In the genomic region with DNA sequence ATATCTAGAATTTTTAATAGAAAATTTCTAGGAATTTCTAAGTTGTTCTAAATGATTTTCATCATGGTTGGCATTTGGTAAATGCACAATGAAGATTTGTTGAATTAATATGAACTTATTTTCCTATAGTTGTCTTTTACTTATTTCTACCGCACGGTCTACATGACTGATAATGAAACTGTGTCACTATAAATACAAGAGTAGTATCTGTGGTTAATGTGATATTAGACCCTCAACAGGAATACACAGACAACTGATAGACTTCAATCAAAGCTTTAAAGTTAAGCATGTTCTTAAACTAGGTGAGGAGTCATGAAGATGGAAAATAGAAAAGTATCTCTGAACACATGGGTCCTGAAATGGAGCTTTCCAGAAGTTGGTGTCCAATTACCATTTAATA, we compare ENCODE assay signal across 34 cellular contexts.
"Had no signal": no experiment of that assay in that cellular context is flagged by ENCODE, and none has a peak within 500 bp of the region (broad histone marks: within the 10 kb centered on the region; RNA-seq: fewer than 3 reads in every experiment).

No MANE protein-coding gene starts in this region.

- H3K9me3 Mint-ChIP-seq: activated B cell treated with CpG ODN at 0.5 μM for 24 hours; activated CD4-positive, alpha-beta memory T cell treated with anti-CD3 and anti-CD28 coated beads for 36 hours; activated CD4-positive, alpha-beta T cell treated with anti-CD3 and anti-CD28 coated beads, Interleukin-2, amount 10 ng/mL, durations not matched to agents 24 days and 14 days; activated CD8-positive, alpha-beta T cell treated with anti-CD3 and anti-CD28 coated beads for 36 hours; activated T-cell treated with anti-CD3 and anti-CD28 coated beads, Interleukin-2, amount 50 U/mL, for 4 hours; activated T-helper 17 cell treated with anti-CD3 and anti-CD28 coated beads, Interleukin-2, amount 50 U/mL, for 72 hours had no signal

- H3K36me3 Mint-ChIP-seq: activated CD4-positive, alpha-beta memory T cell treated with anti-CD3 and anti-CD28 coated beads for 36 hours; activated naive CD4-positive, alpha-beta T cell treated with anti-CD3 and anti-CD28 coated beads, Interleukin-2, amount 50 U/mL, for 72 hours; activated naive CD8-positive, alpha-beta T cell treated with anti-CD3 and anti-CD28 coated beads for 36 hours had no signal

- H3K36me3 ChIP-seq: adrenal gland, brain microvascular endothelial cell, breast epithelium had no signal

- H3K9me3 ChIP-seq: adrenal gland, body of pancreas, breast epithelium had no signal

- ATAC-seq: activated CD8-positive, alpha-beta T cell treated with anti-CD3 and anti-CD28 coated beads for 36 hours; activated naive CD4-positive, alpha-beta T cell treated with anti-CD3 and anti-CD28 coated beads, Interleukin-2, amount 50 U/mL, for 72 hours; activated T-cell treated with anti-CD3 and anti-CD28 coated beads, Interleukin-2, amount 50 U/mL, for 4 hours; activated T-cell treated with anti-CD3 and anti-CD28 coated beads, Interleukin-2, amount 50 U/mL, for 72 hours; activated T-helper 17 cell treated with anti-CD3 and anti-CD28 coated beads, Interleukin-2, amount 50 U/mL, for 72 hours; body of pancreas had no signal

- H3K4me1 ChIP-seq: adrenal gland, body of pancreas, breast epithelium had no signal

- H3K27ac ChIP-seq: adrenal gland, body of pancreas, brain microvascular endothelial cell, breast epithelium, VCaP had no signal

- H3K27me3 ChIP-seq: adrenal gland, body of pancreas, brain microvascular endothelial cell, breast epithelium had no signal

- H3K27me3 Mint-ChIP-seq: activated B cell treated with CpG ODN at 0.5 μM for 24 hours; activated CD4-positive, alpha-beta memory T cell treated with anti-CD3 and anti-CD28 coated beads for 36 hours; activated CD4-positive, alpha-beta T cell treated with anti-CD3 and anti-CD28 coated beads, Interleukin-2, amount 10 ng/mL, durations not matched to agents 24 days and 14 days; activated CD8-positive, alpha-beta T cell treated with anti-CD3 and anti-CD28 coated beads for 36 hours; activated naive CD8-positive, alpha-beta T cell treated with anti-CD3 and anti-CD28 coated beads for 36 hours; activated T-helper 17 cell treated with anti-CD3 and anti-CD28 coated beads, Interleukin-2, amount 50 U/mL, for 72 hours had no signal

- H3K4me1 Mint-ChIP-seq: activated B cell treated with CpG ODN at 0.5 μM for 24 hours; activated CD4-positive, alpha-beta T cell treated with anti-CD3 and anti-CD28 coated beads, Interleukin-2, amount 10 ng/mL, durations not matched to agents 24 days and 14 days; activated naive CD8-positive, alpha-beta T cell treated with anti-CD3 and anti-CD28 coated beads for 36 hours; activated T-helper 17 cell treated with anti-CD3 and anti-CD28 coated beads, Interleukin-2, amount 50 U/mL, for 72 hours had no signal

- H3K27ac Mint-ChIP-seq: activated B cell treated with CpG ODN at 0.5 μM for 24 hours; activated CD4-positive, alpha-beta memory T cell treated with anti-CD3 and anti-CD28 coated beads for 36 hours; activated CD4-positive, alpha-beta T cell treated with anti-CD3 and anti-CD28 coated beads, Interleukin-2, amount 10 ng/mL, durations not matched to agents 24 days and 14 days; activated CD8-positive, alpha-beta T cell treated with anti-CD3 and anti-CD28 coated beads for 36 hours; activated naive CD4-positive, alpha-beta T cell treated with anti-CD3 and anti-CD28 coated beads for 36 hours; activated naive CD4-positive, alpha-beta T cell treated with anti-CD3 and anti-CD28 coated beads, Interleukin-2, amount 50 U/mL, for 72 hours; activated naive CD8-positive, alpha-beta T cell treated with anti-CD3 and anti-CD28 coated beads for 36 hours; activated T-cell treated with anti-CD3 and anti-CD28 coated beads, Interleukin-2, amount 50 U/mL, for 72 hours; activated T-helper 1 cell treated with anti-CD3 and anti-CD28 coated beads, Interleukin-12 subunit alpha, Interleukin-12 subunit beta, Interleukin-2, Interleukin-4 antibody, amounts not matched to agents 30 ng/mL and 10 ng/mL and 1 ng/mL, durations not matched to agents 14 hours and 24 hours and 36 hours; activated T-helper 17 cell treated with anti-CD3 and anti-CD28 coated beads, Interleukin-2, amount 50 U/mL, for 72 hours; T-helper 1 cell treated with Interleukin-12 subunit alpha and Interleukin-12 subunit beta and Interleukin-4 antibody, amounts not matched to agents 30 μg/mL and 1 μg/mL, for 36 hours; T-helper 2 cell treated with Interferon-gamma antibody and Interleukin-4, amounts not matched to agents 5 μg/mL and 100 μg/mL, for 36 hours had no signal

- H3K4me3 Mint-ChIP-seq: activated B cell treated with CpG ODN at 0.5 μM for 24 hours; activated CD4-positive, alpha-beta memory T cell treated with anti-CD3 and anti-CD28 coated beads for 36 hours; activated CD4-positive, alpha-beta T cell treated with anti-CD3 and anti-CD28 coated beads, Interleukin-2, amount 10 ng/mL, durations not matched to agents 24 days and 14 days; activated CD8-positive, alpha-beta T cell treated with anti-CD3 and anti-CD28 coated beads for 36 hours; activated naive CD4-positive, alpha-beta T cell treated with anti-CD3 and anti-CD28 coated beads for 36 hours; activated naive CD8-positive, alpha-beta T cell treated with anti-CD3 and anti-CD28 coated beads for 36 hours; activated T-cell treated with anti-CD3 and anti-CD28 coated beads, Interleukin-2, amount 50 U/mL, for 4 hours; activated T-cell treated with anti-CD3 and anti-CD28 coated beads, Interleukin-2, amount 50 U/mL, for 72 hours; activated T-helper 1 cell treated with anti-CD3 and anti-CD28 coated beads, Interleukin-12 subunit alpha, Interleukin-12 subunit beta, Interleukin-2, Interleukin-4 antibody, amounts not matched to agents 30 ng/mL and 10 ng/mL and 1 ng/mL, durations not matched to agents 14 hours and 24 hours and 36 hours; activated T-helper 17 cell treated with anti-CD3 and anti-CD28 coated beads, Interleukin-2, amount 50 U/mL, for 72 hours; T-helper 1 cell treated with Interleukin-12 subunit alpha and Interleukin-12 subunit beta and Interleukin-4 antibody, amounts not matched to agents 30 μg/mL and 1 μg/mL, for 36 hours; T-helper 2 cell treated with Interferon-gamma antibody and Interleukin-4, amounts not matched to agents 5 μg/mL and 100 μg/mL, for 36 hours had no signal

- DNase-seq: activated B cell treated with CpG ODN at 0.5 μM for 24 hours; activated CD4-positive, alpha-beta memory T cell treated with anti-CD3 and anti-CD28 coated beads for 36 hours; activated CD4-positive, alpha-beta T cell treated with anti-CD3 and anti-CD28 coated beads for 4 hours; activated CD4-positive, alpha-beta T cell treated with anti-CD3 and anti-CD28 coated beads, Interleukin-2, amount 10 ng/mL, durations not matched to agents 24 days and 14 days; activated CD4-positive, alpha-beta T cell treated with anti-CD3 and anti-CD28 coated beads, Interleukin-2, amount 50 U/mL, for 1 hour; activated CD4-positive, alpha-beta T cell treated with anti-CD3 and anti-CD28 coated beads, Interleukin-2, amount 50 U/mL, for 4 hours; activated CD4-positive, CD25-positive, alpha-beta regulatory T cell treated with anti-CD3 and anti-CD28 coated beads, Interleukin-2, amount 50 U/mL, for 72 hours; activated CD8-positive, alpha-beta memory T cell treated with anti-CD3 and anti-CD28 coated beads, Interleukin-2, amount 50 U/mL, for 4 hours; activated CD8-positive, alpha-beta T cell treated with anti-CD3 and anti-CD28 coated beads for 36 hours; activated effector memory CD4-positive, alpha-beta T cell treated with anti-CD3 and anti-CD28 coated beads, Interleukin-2, amount 50 U/mL, for 16 hours; activated gamma-delta T cell treated with Interleukin-2 at 50 U/mL for 16 hours; activated naive CD4-positive, alpha-beta T cell; activated naive CD4-positive, alpha-beta T cell treated with anti-CD3 and anti-CD28 coated beads for 36 hours; activated naive CD4-positive, alpha-beta T cell treated with anti-CD3 and anti-CD28 coated beads, Interleukin-2, amount 50 U/mL, for 16 hours; activated naive CD8-positive, alpha-beta T cell treated with anti-CD3 and anti-CD28 coated beads for 36 hours; activated T-cell treated with anti-CD3 and anti-CD28 coated beads for 4 hours; activated T-cell treated with anti-CD3 and anti-CD28 coated beads, Interleukin-2, amount 50 U/mL, for 1 hour; activated T-cell treated with anti-CD3 and anti-CD28 coated beads, Interleukin-2, amount 50 U/mL, for 4 hours; activated T-cell treated with anti-CD3 and anti-CD28 coated beads, Interleukin-2, amount 50 U/mL, for 72 hours; adrenal gland; amniotic stem cell; aorta; body of pancreas; brain microvascular endothelial cell; central memory CD4-positive, alpha-beta T cell; T-helper 2 cell; T-helper 9 cell had no signal

- H3K4me3 ChIP-seq: adrenal gland, body of pancreas, breast epithelium had no signal
